In genomic region chr19:7872306-7873204, GRCh38 we compare ENCODE assay signal across 1 cellular context.
A peak's percentile ranks its signal among the peaks of the same experiment; 100 is the strongest.
TF ChIP-seq lines count a peak whose summit lies in the region.

No MANE protein-coding gene starts in this region.

TF ChIP-seq in K562, 482 proteins besides CTCF, POLR2A, EP300 and RAD21:
- TF ChIP-seq ZC3H4 (CRISPR knock-in tag; IDR thresholded peaks at IDR 0.05; ENCODE audit: borderline replicate concordance) (0 out of 2 replicates have a peak, but pooled peaks have one; percentile 39), RAD51 (IDR thresholded peaks at IDR 0.05; ENCODE audit: borderline replicate concordance, low read depth) (no peak), RCOR1 (IDR thresholded peaks at IDR 0.05; ENCODE audit: borderline replicate concordance in 1 of 2, low read depth in 2 of 2, low read length in 2 of 2) (peak in 1 of 2 experiments; percentile 90; a peak in 2 of 4 replicates), CREB1 (IDR thresholded peaks at IDR 0.05) (no peak), CREB1 (CRISPR knock-in tag; IDR thresholded peaks at IDR 0.05) (0 out of 2 replicates have a peak, but pooled peaks have one; percentile 22), TAF1 (IDR thresholded peaks at IDR 0.05; ENCODE audit: control insufficient read depth, extremely low read depth, insufficient read depth, low read length, severe bottlenecking) (no peak), FOXJ2 (tag; IDR thresholded peaks at IDR 0.05) (no peak), ZBED1 (IDR thresholded peaks at IDR 0.05) (no peak), PHF8 (IDR thresholded peaks at IDR 0.05; ENCODE audit: borderline replicate concordance, low read length) (peak; percentile 18; the same call in 1 of the 2 replicates), ZNF740 (CRISPR knock-in tag; IDR thresholded peaks at IDR 0.05) (peak; percentile 62; the same call in 1 of the 2 replicates), ZNF740 (tag; IDR thresholded peaks at IDR 0.05) (no peak), PTBP1 (IDR thresholded peaks at IDR 0.05; ENCODE audit: low read depth, low read length) (peak; percentile 96), PHF20 (IDR thresholded peaks at IDR 0.05; ENCODE audit: partially characterized antibody) (peak; percentile 62), KDM1A (IDR thresholded peaks at IDR 0.05) (peak in 1 of 2 experiments; percentile 94; a peak in 2 of 4 replicates), TOE1 (IDR thresholded peaks at IDR 0.05; ENCODE audit: borderline replicate concordance) (no peak), TOE1 (CRISPR knock-in tag; IDR thresholded peaks at IDR 0.05; ENCODE audit: borderline replicate concordance, low read depth) (0 out of 2 replicates have a peak, but pooled peaks have one; percentile 34), CBX1 (IDR thresholded peaks at IDR 0.05; ENCODE audit: low read depth) (peak; percentile 85; the same call in 1 of the 2 replicates), ATF1 (CRISPR knock-in tag; IDR thresholded peaks at IDR 0.05) (no peak), ATF1 (tag; IDR thresholded peaks at IDR 0.05) (0 out of 2 replicates have a peak, but pooled peaks have one; percentile 2), PRDM10 (IDR thresholded peaks at IDR 0.05; ENCODE audit: partially characterized antibody) (peak; percentile 46), HMG20B (CRISPR knock-in tag; IDR thresholded peaks at IDR 0.05) (no peak), ELF1 (tag; IDR thresholded peaks at IDR 0.05) (0 out of 2 replicates have a peak, but pooled peaks have one; percentile 30), CBFB (CRISPR knock-in tag; IDR thresholded peaks at IDR 0.05) (no peak), ARID4B (CRISPR knock-in tag; IDR thresholded peaks at IDR 0.05) (peak; percentile 4), SRF (CRISPR knock-in tag; IDR thresholded peaks at IDR 0.05) (peak in 1 of 2 experiments; percentile 3; a peak in 1 of 4 replicates), RBM25 (IDR thresholded peaks at IDR 0.05; ENCODE audit: low read depth, low read length, severe bottlenecking) (peak; percentile 93), FIP1L1 (IDR thresholded peaks at IDR 0.05; ENCODE audit: low read depth, low read length, poor library complexity, severe bottlenecking) (peak; percentile 29), BCOR (IDR thresholded peaks at IDR 0.05) (peak; percentile 98), ZFX (CRISPR knock-in tag; IDR thresholded peaks at IDR 0.05) (peak; percentile 38; the same call in 1 of the 2 replicates), CHD4 (IDR thresholded peaks at IDR 0.05; ENCODE audit: insufficient read depth, insufficient replicate concordance, low read depth, low read length, poor library complexity, severe bottlenecking) (peak; percentile 74), SMARCA5 (IDR thresholded peaks at IDR 0.05) (peak; percentile 84), HDAC2 (IDR thresholded peaks at IDR 0.05) (peak; percentile 88), ZNF57 (CRISPR knock-in tag; IDR thresholded peaks at IDR 0.05) (no peak), ZBTB7A (IDR thresholded peaks at IDR 0.05; ENCODE audit: borderline replicate concordance, control insufficient read depth, low read depth, low read length) (peak; percentile 87), KDM2B (CRISPR knock-in tag; IDR thresholded peaks at IDR 0.05) (0 out of 2 replicates have a peak, but pooled peaks have one; percentile 4), NRF1 (conservative IDR thresholded peaks at IDR 0.05 in 1 of 2, IDR thresholded peaks at IDR 0.05 in 1 of 2) (peak in 1 of 2 experiments; percentile 58; a peak in 2 of 4 replicates), CBX3 (IDR thresholded peaks at IDR 0.05; ENCODE audit: borderline replicate concordance in 1 of 2, low read length in 2 of 2) (peak in 1 of 2 experiments; percentile 68; a peak in 1 of 3 replicates)
TF ChIP-seq in K562: peak in this region for 26.
